8 cellular contexts compared by ENCODE assay signal in genomic region chr20:50467618-50468373, GRCh38. TPM values are rescaled to one million over a fixed set of nuclear protein-coding genes. Genes with fewer than 3 reads are reported as not detected.
DNase-seq lines count a peak whose midpoint lies in the region; TF ChIP-seq lines count a peak whose summit lies in the region.

No MANE protein-coding gene starts in this region.

- no peak overlapping the region for H3K4me3 ChIP-seq in esophagus muscularis mucosa

- no peaks in the 10 kb centered on the region for H3K36me3 ChIP-seq in esophagus muscularis mucosa

- TF ChIP-seq POLR2A in esophagus muscularis mucosa (IDR thresholded peaks at IDR 0.05; ENCODE audit: low read depth), result no peak

- intact Hi-C loops in esophagus muscularis mucosa (cut with DNase I), result no loop called here

- DNase-seq in GM03348 (ENCODE audit: low spot score), result peak; percentile 53
- DNase-seq in NCI-H1694 (lab: John Stamatoyannopoulos, UW), result peak; percentile 58
- DNase-seq in activated T-cell treated with anti-CD3 and anti-CD28 coated beads, Interleukin-2, amount 50 U/mL, for 1 hour, result peak; percentile 27
- peak; percentile 52 for DNase-seq in iPS DF 19.7 (ENCODE audit: low read depth, low spot score)
- DNase-seq in esophagus muscularis mucosa (ENCODE audit: extremely low spot score), result no peak
- no peak for DNase-seq in NCI-H1436 treated with DMSO at 0.1 percent for 48 hours (lab: John Stamatoyannopoulos, UW)
- DNase-seq in effector CD4-positive, alpha-beta T cell, result no peak
- no peak for DNase-seq in NCI-H748 treated with DMSO at 0.1 percent for 48 hours (lab: John Stamatoyannopoulos, UW)

- WGBS in esophagus muscularis mucosa, result 89% methylated on average over 6 of the region's 6 CpGs

- peaks cover 7 to 20% (median 12%) of the 10 kb centered on the region in 4 donors for H3K4me1 ChIP-seq in esophagus muscularis mucosa

- no peaks in the 10 kb centered on the region for H3K27me3 ChIP-seq in esophagus muscularis mucosa

- TF ChIP-seq EP300 in esophagus muscularis mucosa (IDR thresholded peaks at IDR 0.05), result no peak

- no peak overlapping the region for H3K27ac ChIP-seq in esophagus muscularis mucosa (replicated peaks in 1 of 4)

- no peak for TF ChIP-seq CTCF in esophagus muscularis mucosa (IDR thresholded peaks at IDR 0.05)

- no peaks in the 10 kb centered on the region for H3K9me3 ChIP-seq in esophagus muscularis mucosa

RNA-seq across cellular contexts. Expression of gene PTPN1, which starts 42.4 kb away (rescaled TPM):
- 10 to 100 TPM; 21.2 to 49.0 (median 41.0) TPM for total RNA-seq in esophagus muscularis mucosa

Comparison
In these comparisons a context has a peak if more than half of its experiments do, and no peak if none do; other contexts are left out.
1. DNase-seq: peak in GM03348 (single experiment), NCI-H1694 (single experiment), activated T-cell treated with anti-CD3 and anti-CD28 coated beads, Interleukin-2, amount 50 U/mL, for 1 hour (single experiment) and iPS DF 19.7 (single experiment); none in esophagus muscularis mucosa (single experiment), NCI-H1436 treated with DMSO at 0.1 percent for 48 hours (single experiment), effector CD4-positive, alpha-beta T cell (single experiment) and NCI-H748 treated with DMSO at 0.1 percent for 48 hours (single experiment).